In genomic region chr1:27572679-27573426, GRCh38 we compare ENCODE assay signal across 13 cellular contexts. TPM values are rescaled to one million over a fixed set of nuclear protein-coding genes. Genes with fewer than 3 reads are reported as not detected.
DNase-seq lines count a peak whose midpoint lies in the region; ATAC-seq and TF ChIP-seq lines count a peak whose summit lies in the region.
"Had no signal": no experiment of that assay in that cellular context is flagged by ENCODE, and none has a peak within 500 bp of the region (broad histone marks: within the 10 kb centered on the region; RNA-seq: fewer than 3 reads in every experiment).

No MANE protein-coding gene starts in this region.

- H3K27me3 ChIP-seq in mesendoderm (ENCODE audit: insufficient read depth, low read length, poor library complexity): no peaks in the 10 kb centered on the region
- H3K27me3 ChIP-seq in thymus (ENCODE audit: control insufficient read depth, insufficient read depth): no peaks in the 10 kb centered on the region

- TF ChIP-seq CTCF in chondrocyte (IDR thresholded peaks at IDR 0.05): no peak

- peaks cover 20% of the 10 kb centered on the region for H3K79me2 ChIP-seq in mesendoderm (ENCODE audit: control insufficient read depth, insufficient read depth, low read length)

- no peaks in the 10 kb centered on the region for H3K9me3 ChIP-seq in thymus (ENCODE audit: control insufficient read depth)

- peak overlapping the region; percentile 51 for H3K4me3 Mint-ChIP-seq in chondrocyte (ENCODE audit: unreplicated experiment)

- peak overlapping the region; percentile 29 for H3K9ac ChIP-seq in mesendoderm (ENCODE audit: low read length)

- H3K4me1 ChIP-seq in mesendoderm (ENCODE audit: control insufficient read depth, low read depth, low read length) (peaks cover 60% of the 10 kb centered on the region), thymus (ENCODE audit: control insufficient read depth, insufficient read depth, low read length) (peaks cover 54% of the 10 kb centered on the region)

- peaks cover 38% of the 10 kb centered on the region for H3K79me1 ChIP-seq in mesendoderm (ENCODE audit: low read length)

- H3K4me3 ChIP-seq in mesendoderm (ENCODE audit: low read length): no peak overlapping the region
- no peak overlapping the region for H3K4me3 ChIP-seq in thymus (ENCODE audit: low read length)

- no peaks in the 10 kb centered on the region for H3K9me3 Mint-ChIP-seq in chondrocyte (ENCODE audit: low read depth)

- H3K56ac ChIP-seq in mesendoderm (ENCODE audit: low read length): peak overlapping the region; percentile 20

- H2BK15ac ChIP-seq in mesendoderm (replicated peaks; ENCODE audit: low read depth): no peak overlapping the region

- H2BK5ac ChIP-seq in mesendoderm (ENCODE audit: low read length): peak overlapping the region; percentile 21

- no peak overlapping the region for H3K4me2 ChIP-seq in mesendoderm (ENCODE audit: low read length)

- H3K36me3 Mint-ChIP-seq in chondrocyte (ENCODE audit: low read depth): no peaks in the 10 kb centered on the region

- no peak overlapping the region for H4K8ac ChIP-seq in mesendoderm (ENCODE audit: low read depth, low read length)

- peak overlapping the region; percentile 18 for H3K4ac ChIP-seq in mesendoderm (ENCODE audit: low read depth, low read length)

- H3K27ac ChIP-seq in mesendoderm (ENCODE audit: low read depth, low read length): peak overlapping the region; percentile 88
- H3K27ac ChIP-seq in thymus (ENCODE audit: low read depth): peak overlapping the region; percentile 6
- H3K27ac ChIP-seq: 22Rv1 had no signal

- ATAC-seq in HG03460 (IDR thresholded peaks at IDR 0.05; ENCODE audit: unreplicated experiment): no peak

- H3K18ac ChIP-seq in mesendoderm (ENCODE audit: low read length): peak overlapping the region; percentile 55

- peak overlapping the region; percentile 94 for H3K27ac Mint-ChIP-seq in chondrocyte (ENCODE audit: unreplicated experiment)

- no CpG with 5 or more reads among the region's 14 CpGs for WGBS in mesendoderm (ENCODE audit: extremely low coverage, insufficient coverage, low lambda C conversion rate)
- WGBS in thymus: 86% methylated on average over 14 of the region's 14 CpGs

- no peak overlapping the region for H3K23ac ChIP-seq in mesendoderm (ENCODE audit: low read length)

- H3K36me3 ChIP-seq in mesendoderm (ENCODE audit: control insufficient read depth, insufficient read depth, low read length): no peaks in the 10 kb centered on the region
- no peaks in the 10 kb centered on the region for H3K36me3 ChIP-seq in thymus (ENCODE audit: control insufficient read depth, insufficient read depth)

- peak; percentile 49 for DNase-seq in DMS 273 (lab: John Stamatoyannopoulos, UW; ENCODE audit: unreplicated experiment)
- no peak for DNase-seq in DMS 273 treated with DMSO at 0.1 percent for 48 hours (lab: John Stamatoyannopoulos, UW)
- no peak for DNase-seq in chondrocyte (ENCODE audit: low spot score)
- DNase-seq in mesendoderm: peak; percentile 77
- no peak for DNase-seq in T-helper 2 cell
- no peak for DNase-seq in midbrain (lab: John Stamatoyannopoulos, UW)
- DNase-seq: activated CD4-positive, alpha-beta T cell treated with anti-CD3 and anti-CD28 coated beads, Interleukin-2, amount 50 U/mL, for 4 hours; effector memory CD4-positive, alpha-beta T cell; NCI-H2081; stimulated activated CD4-positive, alpha-beta T cell treated with anti-CD3 and anti-CD28 coated beads, Interleukin-12 subunit alpha, Interleukin-12 subunit beta, amount 100 ng/mL, for 4 hours had no signal

- H3K4me1 Mint-ChIP-seq in chondrocyte (ENCODE audit: low read depth): peaks cover 87% of the 10 kb centered on the region

- H2BK120ac ChIP-seq in mesendoderm (ENCODE audit: low read depth, low read length): no peak overlapping the region

- H3K27me3 Mint-ChIP-seq in chondrocyte (ENCODE audit: low read depth): no peaks in the 10 kb centered on the region

- peak overlapping the region; percentile 32 for H2AK5ac ChIP-seq in mesendoderm (ENCODE audit: low read length)

- no peak overlapping the region for H4K5ac ChIP-seq in mesendoderm (ENCODE audit: low read length)

RNA-seq across cellular contexts. Expression of gene AHDC1, which starts 31.1 kb away (rescaled TPM):
- 61.6 to 86.7 TPM (median 61.8 TPM) in 3 replicates for total RNA-seq in chondrocyte
- polyA plus RNA-seq in mesendoderm (2013, experiment 1 of 2): 8.1 TPM
- polyA plus RNA-seq in mesendoderm (2013, experiment 2 of 2): 8.0 TPM
- 22.6 TPM for polyA plus RNA-seq in thymus

Comparison
In these comparisons a context has a peak if more than half of its experiments do, and no peak if none do; other contexts are left out.
1. DNase-seq: peak in DMS 273 (single experiment) and mesendoderm (single experiment); none in DMS 273 treated with DMSO at 0.1 percent for 48 hours (single experiment), chondrocyte (single experiment), T-helper 2 cell (0 of 5) and midbrain (single experiment).